ENCODE assay signal across 11 cellular contexts in the genomic region with DNA sequence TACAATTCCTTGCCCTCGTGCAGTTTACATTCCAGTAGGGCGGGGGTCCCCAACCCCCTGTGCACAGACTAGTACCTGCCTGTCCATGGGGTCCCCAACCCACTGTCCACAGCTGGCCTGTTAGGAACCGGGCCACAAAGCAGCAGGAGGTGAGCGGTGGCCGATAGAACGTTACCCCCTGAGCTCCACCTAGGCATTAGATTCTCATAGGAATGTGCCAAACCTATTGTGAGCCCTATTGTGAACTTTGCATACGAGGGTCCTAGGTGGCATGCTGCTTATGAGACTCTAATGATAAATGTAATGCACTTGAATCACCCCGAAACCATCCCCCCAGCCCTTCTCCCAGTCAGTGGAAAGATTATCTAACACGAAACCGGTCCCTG. TPM values are rescaled to one million over a fixed set of nuclear protein-coding genes. Genes with fewer than 3 reads are reported as not detected.
A peak's percentile ranks its signal among the peaks of the same experiment; 100 is the strongest.
DNase-seq lines count a peak whose midpoint lies in the region; ATAC-seq and TF ChIP-seq lines count a peak whose summit lies in the region.
"Had no signal": no experiment of that assay in that cellular context is flagged by ENCODE, and none has a peak within 500 bp of the region (broad histone marks: within the 10 kb centered on the region; RNA-seq: fewer than 3 reads in every experiment).

No MANE protein-coding gene starts in this region.

- no peak overlapping the region for H4K12ac ChIP-seq in trophoblast cell (ENCODE audit: low read depth, low read length)

- H3K36me3 Mint-ChIP-seq in activated CD8-positive, alpha-beta memory T cell treated with anti-CD3 and anti-CD28 coated beads, Interleukin-2, amount 10 ng/mL, durations not matched to agents 7 days and 5 days, result peaks cover 23% of the 10 kb centered on the region
- H3K36me3 Mint-ChIP-seq in central memory CD8-positive, alpha-beta T cell (ENCODE audit: insufficient read depth), result peaks cover 12% of the 10 kb centered on the region

- peaks cover 8% of the 10 kb centered on the region for H3K79me1 ChIP-seq in trophoblast cell (ENCODE audit: low read length)

- no peak overlapping the region for H2BK12ac ChIP-seq in trophoblast cell (ENCODE audit: low read length)

- peaks cover 7% of the 10 kb centered on the region for H3K79me2 ChIP-seq in OCI-LY3 (ENCODE audit: low read length)
- H3K79me2 ChIP-seq in trophoblast cell (ENCODE audit: control insufficient read depth, insufficient read depth, low read length, poor library complexity), result peaks cover 4% of the 10 kb centered on the region

- H4K20me1 ChIP-seq in OCI-LY3 (ENCODE audit: insufficient read depth, low read length), result no peaks in the 10 kb centered on the region

- H3K4me3 ChIP-seq in OCI-LY3 (ENCODE audit: low read length) (peak overlapping the region; percentile 92), trophoblast cell (ENCODE audit: low read depth, low read length) (no peak overlapping the region)

- H3K23ac ChIP-seq in trophoblast cell (ENCODE audit: low read length), result no peak overlapping the region

- H3K9me3 ChIP-seq in OCI-LY3 (ENCODE audit: insufficient read depth, low read length), result no peaks in the 10 kb centered on the region
- no peaks in the 10 kb centered on the region for H3K9me3 ChIP-seq in trophoblast cell (ENCODE audit: insufficient read depth, low read depth, low read length)
- H3K9me3 ChIP-seq: left lung, sigmoid colon had no signal

- H2AFZ ChIP-seq in OCI-LY3 (ENCODE audit: low read depth, low read length) (no peak overlapping the region), trophoblast cell (ENCODE audit: insufficient read depth, low read length, poor library complexity) (no peak overlapping the region)

- no peak overlapping the region for H3K27ac ChIP-seq in OCI-LY3 (ENCODE audit: low read length)
- H3K27ac ChIP-seq in trophoblast cell (ENCODE audit: low read depth, low read length), result no peak overlapping the region

- H3K36me3 ChIP-seq in OCI-LY3 (replicated peaks; ENCODE audit: low read depth, low read length) (no peaks in the 10 kb centered on the region), trophoblast cell (ENCODE audit: control insufficient read depth in 1 of 2, insufficient read depth in 2 of 2, low read length in 2 of 2) (no peaks in the 10 kb centered on the region)
- H3K36me3 ChIP-seq: left lung, sigmoid colon, WERI-Rb-1 had no signal

- H4K91ac ChIP-seq in trophoblast cell (ENCODE audit: low read depth, low read length), result no peak overlapping the region

- H3K4me2 ChIP-seq in OCI-LY3 (ENCODE audit: low read length), result peak overlapping the region; percentile 76
- no peak overlapping the region for H3K4me2 ChIP-seq in trophoblast cell (ENCODE audit: low read length)

- H3K9me3 Mint-ChIP-seq in activated CD8-positive, alpha-beta memory T cell treated with anti-CD3 and anti-CD28 coated beads, Interleukin-2, amount 10 ng/mL, durations not matched to agents 7 days and 5 days (ENCODE audit: low read depth), result no peaks in the 10 kb centered on the region
- H3K9me3 Mint-ChIP-seq in central memory CD8-positive, alpha-beta T cell, result no peaks in the 10 kb centered on the region

- CTCF ChIA-PET in activated CD8-positive, alpha-beta memory T cell treated with anti-CD3 and anti-CD28 coated beads, Interleukin-2, amount 10 ng/mL, durations not matched to agents 7 days and 5 days (lab: Charles Lee), result interaction anchor here (1.5 to 2.1 kb wide), 3 partner anchors 8 to 493 kb away, joined by 3 to 8 read pairs (median 7); no protein-coding TSS in a partner anchor

- H3K27ac Mint-ChIP-seq in activated CD8-positive, alpha-beta memory T cell treated with anti-CD3 and anti-CD28 coated beads, Interleukin-2, amount 10 ng/mL, durations not matched to agents 7 days and 5 days, result peak overlapping the region; percentile 96
- H3K27ac Mint-ChIP-seq in central memory CD8-positive, alpha-beta T cell (ENCODE audit: low read depth), result peak overlapping the region; percentile 97

- H4K8ac ChIP-seq in trophoblast cell (ENCODE audit: low read depth, low read length), result peak overlapping the region; percentile 75

- H3K27me3 Mint-ChIP-seq in activated CD8-positive, alpha-beta memory T cell treated with anti-CD3 and anti-CD28 coated beads, Interleukin-2, amount 10 ng/mL, durations not matched to agents 7 days and 5 days, result no peaks in the 10 kb centered on the region
- H3K27me3 Mint-ChIP-seq in central memory CD8-positive, alpha-beta T cell, result no peaks in the 10 kb centered on the region

- H3K4me3 Mint-ChIP-seq in activated CD8-positive, alpha-beta memory T cell treated with anti-CD3 and anti-CD28 coated beads, Interleukin-2, amount 10 ng/mL, durations not matched to agents 7 days and 5 days, result peak overlapping the region; percentile 97
- H3K4me3 Mint-ChIP-seq in central memory CD8-positive, alpha-beta T cell, result peak overlapping the region; percentile 99

- H3K18ac ChIP-seq in trophoblast cell (ENCODE audit: low read length), result peak overlapping the region; percentile 66

- H3K14ac ChIP-seq in trophoblast cell (ENCODE audit: low read length), result no peak overlapping the region

- H3K4me1 ChIP-seq in OCI-LY3 (ENCODE audit: low read length) (peaks cover 7% of the 10 kb centered on the region), trophoblast cell (ENCODE audit: control insufficient read depth in 1 of 2, insufficient read depth in 2 of 2, low read length in 2 of 2) (peaks cover 0 to 2% of the 10 kb centered on the region in 2 experiments)

- no peak for TF ChIP-seq CTCF in OCI-LY3 (IDR thresholded peaks at IDR 0.05; ENCODE audit: low read depth, low read length)

- no peak overlapping the region for H2AK5ac ChIP-seq in trophoblast cell (ENCODE audit: low read length)

- WGBS in trophoblast cell (ENCODE audit: extremely low coverage, insufficient coverage, insufficient read length), result no CpG with 5 or more reads among the region's 10 CpGs

- H2BK5ac ChIP-seq in trophoblast cell (ENCODE audit: low read depth, low read length, poor library complexity), result no peak overlapping the region

- ATAC-seq in activated CD8-positive, alpha-beta memory T cell treated with anti-CD3 and anti-CD28 coated beads, Interleukin-2, amount 10 ng/mL, durations not matched to agents 7 days and 5 days, result no peak
- ATAC-seq in central memory CD8-positive, alpha-beta T cell (replicated peaks; ENCODE audit: extremely low read depth, poor library complexity, severe bottlenecking), result no peak

- DNase-seq in activated CD8-positive, alpha-beta memory T cell treated with anti-CD3 and anti-CD28 coated beads, Interleukin-2, amount 10 ng/mL, durations not matched to agents 7 days and 5 days, result no peak
- DNase-seq in activated CD8-positive, alpha-beta memory T cell treated with anti-CD3 and anti-CD28 coated beads for 24 hours, result no peak
- DNase-seq in central memory CD8-positive, alpha-beta T cell (ENCODE audit: low spot score in 2 of 2), result no peak
- no peak for DNase-seq in trophoblast cell
- no peak for DNase-seq in NCI-H187 treated with DMSO at 0.1 percent for 48 hours (lab: John Stamatoyannopoulos, UW)
- no peak for DNase-seq in NCI-H2029 treated with DMSO at 0.1 percent for 48 hours (lab: John Stamatoyannopoulos, UW)
- DNase-seq in HUDEP-2 (lab: John Stamatoyannopoulos, UW; ENCODE audit: unreplicated experiment in 76 of 76), result no peak
- DNase-seq: left lung, sigmoid colon, WERI-Rb-1 had no signal

- H2BK120ac ChIP-seq in trophoblast cell (ENCODE audit: insufficient read depth, low read length, poor library complexity), result no peak overlapping the region

- no peak overlapping the region for H3K4ac ChIP-seq in trophoblast cell (ENCODE audit: low read depth, low read length)

- H3K4me1 Mint-ChIP-seq in activated CD8-positive, alpha-beta memory T cell treated with anti-CD3 and anti-CD28 coated beads, Interleukin-2, amount 10 ng/mL, durations not matched to agents 7 days and 5 days, result peaks cover 35% of the 10 kb centered on the region
- peaks cover 18% of the 10 kb centered on the region for H3K4me1 Mint-ChIP-seq in central memory CD8-positive, alpha-beta T cell

- H3K27me3 ChIP-seq in OCI-LY3 (ENCODE audit: low read depth, low read length), result no peaks in the 10 kb centered on the region
- no peaks in the 10 kb centered on the region for H3K27me3 ChIP-seq in trophoblast cell (ENCODE audit: insufficient read depth, low read length)
- H3K27me3 ChIP-seq: left lung, sigmoid colon had no signal

- H3K9ac ChIP-seq in OCI-LY3 (ENCODE audit: low read length), result peak overlapping the region; percentile 88
- no peak overlapping the region for H3K9ac ChIP-seq in trophoblast cell (ENCODE audit: low read length)

RNA-seq across cellular contexts. Expression of a gene that starts 1.5 kb away (rescaled TPM):
- 10 to 100 TPM; 18.7 to 24.7 TPM for total RNA-seq in activated CD8-positive, alpha-beta memory T cell treated with anti-CD3 and anti-CD28 coated beads, Interleukin-2, amount 10 ng/mL, durations not matched to agents 7 days and 5 days
- polyA plus RNA-seq in trophoblast cell (2013), result 2.0 and 2.6 TPM in 2 replicates

RNA-seq across cellular contexts. Expression of a gene that starts 1.5 kb away (rescaled TPM):
- 10 to 100 TPM; 20.1 to 21.6 TPM for total RNA-seq in activated CD8-positive, alpha-beta memory T cell treated with anti-CD3 and anti-CD28 coated beads, Interleukin-2, amount 10 ng/mL, durations not matched to agents 7 days and 5 days
- polyA plus RNA-seq in trophoblast cell (2013), result 8.9 and 11.0 TPM in 2 replicates

RNA-seq across cellular contexts. Expression of a gene that starts 44.0 kb away (rescaled TPM):
- total RNA-seq in activated CD8-positive, alpha-beta memory T cell treated with anti-CD3 and anti-CD28 coated beads, Interleukin-2, amount 10 ng/mL, durations not matched to agents 7 days and 5 days, result 10 to 100 TPM in 1 of 2 experiments, 1 to 10 TPM in 1; 9.4 to 10.1 TPM
- 2.4 and 2.8 TPM in 2 replicates for polyA plus RNA-seq in trophoblast cell (2013)
